In genomic region chr6:17897681-17898080, GRCh38 we compare ENCODE assay signal across 15 cellular contexts.
DNase-seq lines count a peak whose midpoint lies in the region; ATAC-seq, FAIRE-seq and TF ChIP-seq lines count a peak whose summit lies in the region.
"Had no signal": no experiment of that assay in that cellular context is flagged by ENCODE, and none has a peak within 500 bp of the region (broad histone marks: within the 10 kb centered on the region; RNA-seq: fewer than 3 reads in every experiment).

No MANE protein-coding gene starts in this region.

- peaks cover 64% of the 10 kb centered on the region for H3K36me3 Mint-ChIP-seq in HFFc6 (ENCODE audit: low read depth)

- no peak overlapping the region for H3K4me3 Mint-ChIP-seq in HFFc6
- H3K4me3 Mint-ChIP-seq: CD4-positive, alpha-beta memory T cell; GM23338; H9 had no signal

- no peaks in the 10 kb centered on the region for H3K9me1 ChIP-seq in K562 (ENCODE audit: control insufficient read depth, insufficient read depth, low read length)

- 59% methylated on average over 1 of the region's 1 CpG for WGBS in K562 (ENCODE audit: insufficient coverage, low coverage, missing lambda C conversion rate)

- no peaks in the 10 kb centered on the region for H3K9me2 ChIP-seq in PC-9 (ENCODE audit: insufficient read depth)

- no peak overlapping the region for H3K9ac ChIP-seq in K562 (ENCODE audit: insufficient read depth in 1 of 2, low read depth in 2 of 2, low read length in 2 of 2)

- H3F3A ChIP-seq in PC-9 (ENCODE audit: insufficient read depth, low read depth), result no peaks in the 10 kb centered on the region; the same call in 1 of the 2 replicates

- H3K9me3 Mint-ChIP-seq in HFFc6, result peaks cover 45% of the 10 kb centered on the region

- intact Hi-C loops in K562 (cut with micrococcal nuclease), result no loop called here
- intact Hi-C loops in PC-9 (cut with micrococcal nuclease; ENCODE audit: unreplicated experiment), result no loop called here

- ATAC-seq in K562 (no peak), HG02798 (IDR thresholded peaks at IDR 0.05; ENCODE audit: poor library complexity, unreplicated experiment) (no peak)
- ATAC-seq: GM23338, HCT116 had no signal

- no peak for FAIRE-seq in K562 (lab: Jason Lieb, UNC)
- FAIRE-seq: GM12892 had no signal

- POLR2A ChIA-PET in K562 (lab: Yijun Ruan, JAX) (no interaction called here), PC-9 (lab: Charles Lee; ENCODE audit: unreplicated experiment) (no interaction called here)

- no peak for TF ChIP-seq POLR2A in K562 (conservative IDR thresholded peaks at IDR 0.05)

- H4K20me1 ChIP-seq in K562 (replicated peaks; ENCODE audit: control insufficient read depth, insufficient read depth, low read length) (no peaks in the 10 kb centered on the region), PC-9 (ENCODE audit: insufficient read depth) (no peaks in the 10 kb centered on the region)

- in situ Hi-C loops in K562 (cut with MboI), result no loop called here

- H3K4me2 ChIP-seq in K562 (ENCODE audit: insufficient read depth, low read length) (no peak overlapping the region), PC-9 (no peak overlapping the region)
- H3K4me2 ChIP-seq: GM23338 had no signal

- H3K27ac Mint-ChIP-seq in HFFc6, result peak overlapping the region; percentile 30; the same call in 1 of the 2 replicates
- H3K27ac Mint-ChIP-seq: CD4-positive, alpha-beta memory T cell; GM23338; H9 had no signal

- DNase-seq in HFFc6, result no peak
- no peak for DNase-seq in K562 (ENCODE audit: extremely low read depth in 1 of 4, low spot score in 3 of 4)
- DNase-seq in epithelial cell of prostate (ENCODE audit: low read depth, low spot score), result no peak
- DNase-seq in PC-9, result no peak
- no peak for DNase-seq in activated CD4-positive, CD25-positive, alpha-beta regulatory T cell (lab: John Stamatoyannopoulos, UW)
- DNase-seq: C1 segment of cervical spinal cord; CD4-positive, alpha-beta memory T cell; COR-L47; DMS153; DND-41; H9 had no signal

- no peaks in the 10 kb centered on the region for H3K27me3 Mint-ChIP-seq in HFFc6 (ENCODE audit: insufficient read depth)

- H3K27me3 ChIP-seq in K562 (ENCODE audit: control insufficient read depth in 2 of 2, insufficient read depth in 2 of 2, low read length in 2 of 2), result no peaks in the 10 kb centered on the region
- H3K27me3 ChIP-seq in PC-9 (ENCODE audit: insufficient read depth, low read depth), result no peaks in the 10 kb centered on the region

- CTCF ChIA-PET in K562 (lab: Yijun Ruan, JAX; ENCODE audit: low intra/inter-chr PET ratio), result no interaction called here
- CTCF ChIA-PET in PC-9 (lab: Charles Lee), result no interaction called here

- H3K9me3 ChIP-seq in K562 (replicated peaks; ENCODE audit: control insufficient read depth, insufficient read depth, low read depth, low read length) (peaks cover 29% of the 10 kb centered on the region), PC-9 (ENCODE audit: insufficient read depth, low read depth) (peaks cover 34% of the 10 kb centered on the region)

- TF ChIP-seq CTCF in HFFc6 (IDR thresholded peaks at IDR 0.05), result no peak
- no peak for TF ChIP-seq CTCF in K562 (IDR thresholded peaks at IDR 0.05 in 2 of 3, conservative IDR thresholded peaks at IDR 0.05 in 1 of 3; ENCODE audit: insufficient read depth in 2 of 3, low read depth in 1 of 3, low read length in 3 of 3)
- no peak for TF ChIP-seq CTCF in PC-9 (conservative IDR thresholded peaks at IDR 0.05)

- no peak overlapping the region for H2AFZ ChIP-seq in K562 (ENCODE audit: low read depth, low read length)
- H2AFZ ChIP-seq in PC-9, result no peak overlapping the region
- H2AFZ ChIP-seq: GM23338 had no signal

- peaks cover 10% of the 10 kb centered on the region for H3K4me1 Mint-ChIP-seq in HFFc6 (ENCODE audit: low read depth)
- H3K4me1 Mint-ChIP-seq: CD4-positive, alpha-beta memory T cell had no signal

- H3K27ac ChIP-seq in K562 (ENCODE audit: extremely low read depth, low read depth, low read length), result no peak overlapping the region
- H3K27ac ChIP-seq in epithelial cell of prostate, result peak overlapping the region; percentile 28
- no peak overlapping the region for H3K27ac ChIP-seq in PC-9

- no peak for TF ChIP-seq RAD21 in K562 (CRISPR knock-in tag; conservative IDR thresholded peaks at IDR 0.05 in 1 of 2, IDR thresholded peaks at IDR 0.05 in 1 of 2)

- BruUV-seq in K562 (replicated peaks; lab: Mats Ljungman, UMichigan) (no TSS peak), PC-9 (replicated peaks; lab: Mats Ljungman, UMichigan) (no TSS peak)

- H3K4me3 ChIP-seq in K562 (no peak overlapping the region), PC-9 (no peak overlapping the region)
- H3K4me3 ChIP-seq: GM23338 had no signal

- no peak for TF ChIP-seq EP300 in K562 (IDR thresholded peaks at IDR 0.05; ENCODE audit: low read length)

- H3K36me3 ChIP-seq in K562 (ENCODE audit: control insufficient read depth, insufficient read depth, low read length), result peaks cover 46% of the 10 kb centered on the region
- peaks cover 40% of the 10 kb centered on the region for H3K36me3 ChIP-seq in PC-9 (ENCODE audit: low read depth)

- H3K79me2 ChIP-seq in K562 (ENCODE audit: control insufficient read depth, insufficient read depth, low read length), result peaks cover 10% of the 10 kb centered on the region; the same call in 2 of the 3 replicates
- no peaks in the 10 kb centered on the region for H3K79me2 ChIP-seq in PC-9 (ENCODE audit: low read depth)

- H3K4me1 ChIP-seq in K562 (replicated peaks in 1 of 2; ENCODE audit: control insufficient read depth in 2 of 2, insufficient read depth in 2 of 2, low read length in 2 of 2) (peaks cover 0 to 3% of the 10 kb centered on the region in 2 experiments; a peak in 2 of 5 replicates), PC-9 (replicated peaks; ENCODE audit: insufficient read depth) (no peaks in the 10 kb centered on the region)

TF ChIP-seq in K562, 482 proteins besides CTCF, POLR2A, EP300 and RAD21 (continues in another document):
- TF ChIP-seq MYC (IDR thresholded peaks at IDR 0.05; ENCODE audit: low read depth, low read length), result no peak
- TF ChIP-seq MYC (CRISPR knock-in tag; IDR thresholded peaks at IDR 0.05; ENCODE audit: borderline replicate concordance, low read depth), result no peak
- no peak for TF ChIP-seq SMAD3 (CRISPR knock-in tag; conservative IDR thresholded peaks at IDR 0.05)
- no peak for TF ChIP-seq KDM5B (IDR thresholded peaks at IDR 0.05; ENCODE audit: insufficient replicate concordance, low read depth, low read length)
- no peak for TF ChIP-seq FUS (optimal IDR thresholded peaks at IDR 0.05; ENCODE audit: low read depth, low read length)
- no peak for TF ChIP-seq SIN3A (IDR thresholded peaks at IDR 0.05; ENCODE audit: borderline replicate concordance in 2 of 2, control insufficient read depth in 1 of 2, low read depth in 2 of 2, low read length in 2 of 2)
- TF ChIP-seq ZNF655 (CRISPR knock-in tag; IDR thresholded peaks at IDR 0.05), result no peak
- TF ChIP-seq CEBPG (CRISPR knock-in tag; IDR thresholded peaks at IDR 0.05), result peak; percentile 51; the same call in 1 of the 2 replicates
- peak in 1 of 2 experiments; percentile 89; a peak in 2 of 4 replicates for TF ChIP-seq CEBPG (tag; conservative IDR thresholded peaks at IDR 0.05 in 1 of 2, IDR thresholded peaks at IDR 0.05 in 1 of 2)
- TF ChIP-seq SNIP1 (IDR thresholded peaks at IDR 0.05; ENCODE audit: low read depth), result no peak
- no peak for TF ChIP-seq ZNF668 (CRISPR knock-in tag; IDR thresholded peaks at IDR 0.05)
- TF ChIP-seq RBM17 (IDR thresholded peaks at IDR 0.05; ENCODE audit: borderline replicate concordance, low read depth, low read length), result no peak
- TF ChIP-seq ATF3 (IDR thresholded peaks at IDR 0.05), result peak; percentile 42; the same call in 1 of the 2 replicates
- no peak for TF ChIP-seq ATF3 (CRISPR knock-in tag; conservative IDR thresholded peaks at IDR 0.05)
- TF ChIP-seq ZBTB9 (CRISPR knock-in tag; IDR thresholded peaks at IDR 0.05), result no peak
- TF ChIP-seq TRIM24 (IDR thresholded peaks at IDR 0.05), result peak; percentile 39 to 74; a peak in 2 of 4 replicates
- TF ChIP-seq FOSL1 (tag; conservative IDR thresholded peaks at IDR 0.05), result no peak
